Comparison of ENCODE assay signal across 11 cellular contexts in the genomic region with DNA sequence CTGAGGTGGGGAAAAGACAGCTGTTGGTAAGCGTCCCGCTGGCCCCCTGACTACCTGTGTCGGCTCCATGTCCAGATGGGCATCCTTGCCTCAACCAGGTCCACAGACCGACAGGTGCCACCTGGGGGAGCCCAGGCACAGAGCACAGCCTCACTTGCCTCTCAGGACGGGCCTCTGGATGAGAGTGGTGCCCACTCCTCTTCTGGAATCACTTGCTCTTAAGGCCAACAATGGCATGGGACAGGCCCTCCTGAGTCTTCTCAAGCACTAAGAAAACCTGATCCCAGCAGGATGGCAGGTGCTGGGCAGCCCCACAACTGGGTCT. TPM values are rescaled to one million over a fixed set of nuclear protein-coding genes. Genes with fewer than 3 reads are reported as not detected.
A peak's percentile ranks its signal among the peaks of the same experiment; 100 is the strongest.
DNase-seq lines count a peak whose midpoint lies in the region; ATAC-seq and TF ChIP-seq lines count a peak whose summit lies in the region.
"Had no signal": no experiment of that assay in that cellular context is flagged by ENCODE, and none has a peak within 500 bp of the region (broad histone marks: within the 10 kb centered on the region; RNA-seq: fewer than 3 reads in every experiment).

No MANE protein-coding gene starts in this region.

- 90% methylated on average over 4 of the region's 5 CpGs; no CpG with 5 or more reads in 1 of the 2 experiments for WGBS in IMR-90 (ENCODE audit: extremely low coverage in 2 of 2, insufficient read length in 1 of 2), 2 experiments

- no peak overlapping the region for H2AK5ac ChIP-seq in IMR-90 (ENCODE audit: low read depth, low read length)

- no peak for TF ChIP-seq RAD21 in IMR-90 (IDR thresholded peaks at IDR 0.05; ENCODE audit: low read length)

- CTCF ChIA-PET in IMR-90 (lab: Yijun Ruan, JAX), result no interaction called here

- no peak overlapping the region for H3K4me3 ChIP-seq in ACC112 (ENCODE audit: low read depth, low read length)
- no peak overlapping the region for H3K4me3 ChIP-seq in IMR-90 (ENCODE audit: insufficient read depth, low read depth, low read length)
- H3K4me3 ChIP-seq in MM.1S (ENCODE audit: low read length), result no peak overlapping the region
- H3K4me3 ChIP-seq: left lung had no signal

- H3K4me3 Mint-ChIP-seq in effector memory CD8-positive, alpha-beta T cell, result peak overlapping the region in 1 of 2 donors; percentile 27
- H3K4me3 Mint-ChIP-seq in osteocyte (ENCODE audit: unreplicated experiment), result no peak overlapping the region

- H3K9me3 ChIP-seq in IMR-90 (ENCODE audit: control insufficient read depth, insufficient read depth, low read length) (no peaks in the 10 kb centered on the region), MM.1S (replicated peaks; ENCODE audit: insufficient read depth, low read length) (no peaks in the 10 kb centered on the region)
- H3K9me3 ChIP-seq: left lung had no signal

- H3K36me3 Mint-ChIP-seq in effector memory CD8-positive, alpha-beta T cell (ENCODE audit: insufficient read depth), result peaks cover 100% of the 10 kb centered on the region
- H3K36me3 Mint-ChIP-seq in osteocyte (ENCODE audit: unreplicated experiment), result peaks cover 42% of the 10 kb centered on the region

- H3F3A ChIP-seq in MM.1S (ENCODE audit: insufficient read depth, low read length), result no peaks in the 10 kb centered on the region

- POLR2A ChIA-PET in IMR-90 (lab: Charles Lee; ENCODE audit: unreplicated experiment), result no interaction called here

- no peak overlapping the region for H4K5ac ChIP-seq in IMR-90 (ENCODE audit: low read depth, low read length)

- H2BK5ac ChIP-seq in IMR-90 (ENCODE audit: low read depth, low read length, poor library complexity, severe bottlenecking), result no peak overlapping the region

- H3K9me1 ChIP-seq in IMR-90 (ENCODE audit: insufficient read depth, low read length), result peaks cover 5% of the 10 kb centered on the region; the same call in 1 of the 2 replicates

- H3K9ac ChIP-seq in IMR-90 (ENCODE audit: low read depth, low read length), result no peak overlapping the region
- no peak overlapping the region for H3K9ac ChIP-seq in MM.1S (ENCODE audit: low read length)
- H3K9ac ChIP-seq: parathyroid adenoma had no signal

- no TSS peak for BruUV-seq in IMR-90 (replicated peaks; lab: Mats Ljungman, UMichigan)

- TF ChIP-seq CTCF in IMR-90 (conservative IDR thresholded peaks at IDR 0.05; ENCODE audit: low read depth, low read length) (no peak), osteocyte (IDR thresholded peaks at IDR 0.05) (no peak), MM.1S (IDR thresholded peaks at IDR 0.05; ENCODE audit: low read length) (no peak)

- no peak for DNase-seq in IMR-90
- no peak for DNase-seq in effector memory CD8-positive, alpha-beta T cell
- no peak for DNase-seq in osteocyte (ENCODE audit: extremely low spot score, unreplicated experiment)
- no peak for DNase-seq in MM.1S
- no peak for DNase-seq in HT-29 (ENCODE audit: low spot score)
- no peak for DNase-seq in AG08395 (ENCODE audit: low spot score)
- DNase-seq: activated T-cell treated with anti-CD3 and anti-CD28 coated beads, Interleukin-2, amount 50 U/mL, for 48 hours had no signal

- dilution Hi-C loops in IMR-90 (cut with HindIII; ENCODE audit: low sequenced_read_pairs, unreplicated experiment), result no loop called here

- in situ Hi-C loops in IMR-90 (cut with MboI; ENCODE audit: low sequenced_read_pairs), result no loop called here

- H3K79me1 ChIP-seq in IMR-90 (ENCODE audit: low read depth in 1 of 2, low read length in 2 of 2), result peaks cover under 1 to 93% of the 10 kb centered on the region in 2 experiments; a peak in 3 of 4 replicates

- H3K14ac ChIP-seq in IMR-90 (replicated peaks; ENCODE audit: low read depth, low read length), result no peak overlapping the region

- no peak for ATAC-seq in IMR-90 (ENCODE audit: low read depth)
- no peak for ATAC-seq in effector memory CD8-positive, alpha-beta T cell (replicated peaks)
- no peak for ATAC-seq in HG02623 (IDR thresholded peaks at IDR 0.05; ENCODE audit: unreplicated experiment)
- ATAC-seq: left lung had no signal

- H3K18ac ChIP-seq in IMR-90 (ENCODE audit: low read depth, low read length), result no peak overlapping the region

- no peak overlapping the region for H2BK120ac ChIP-seq in IMR-90 (ENCODE audit: low read depth, low read length)

- TF ChIP-seq POLR2A in IMR-90 (IDR thresholded peaks at IDR 0.05; ENCODE audit: low read depth, low read length), result no peak

- peaks cover 100% of the 10 kb centered on the region for H4K20me1 ChIP-seq in IMR-90 (ENCODE audit: insufficient read depth, low read length)
- H4K20me1 ChIP-seq in MM.1S (ENCODE audit: insufficient read depth, low read length), result no peaks in the 10 kb centered on the region

- H4K8ac ChIP-seq in IMR-90 (ENCODE audit: low read depth in 2 of 2, low read length in 2 of 2), result no peak overlapping the region

- H2AFZ ChIP-seq in ACC112 (ENCODE audit: low read length, unreplicated experiment) (no peak overlapping the region), IMR-90 (replicated peaks; ENCODE audit: low read length, poor library complexity) (no peak overlapping the region), MM.1S (ENCODE audit: low read length) (no peak overlapping the region)
- H2AFZ ChIP-seq: parathyroid adenoma had no signal

- H3K27me3 Mint-ChIP-seq in effector memory CD8-positive, alpha-beta T cell, result no peaks in the 10 kb centered on the region
- no peaks in the 10 kb centered on the region for H3K27me3 Mint-ChIP-seq in osteocyte (ENCODE audit: unreplicated experiment)

- H3K4ac ChIP-seq in IMR-90 (ENCODE audit: low read depth, low read length), result no peak overlapping the region

- H4K91ac ChIP-seq in IMR-90 (ENCODE audit: insufficient read depth, low read depth, low read length), result no peak overlapping the region

- H3K79me2 ChIP-seq in ACC112 (ENCODE audit: control insufficient read depth, insufficient read depth, low read length, unreplicated experiment) (peaks cover 6% of the 10 kb centered on the region), MM.1S (ENCODE audit: low read length) (peaks cover 65% of the 10 kb centered on the region)

- H3K23ac ChIP-seq in IMR-90 (ENCODE audit: low read depth, low read length), result no peak overlapping the region

- intact Hi-C loops in IMR-90 (cut with micrococcal nuclease), result no loop called here

- H2BK15ac ChIP-seq in IMR-90 (ENCODE audit: low read depth, low read length), result no peak overlapping the region

- H3K27me3 ChIP-seq in ACC112 (ENCODE audit: insufficient read depth, low read length), result no peaks in the 10 kb centered on the region
- no peaks in the 10 kb centered on the region for H3K27me3 ChIP-seq in IMR-90 (ENCODE audit: control insufficient read depth, insufficient read depth, low read length)
- no peaks in the 10 kb centered on the region for H3K27me3 ChIP-seq in MM.1S (replicated peaks; ENCODE audit: insufficient read depth, low read length)
- H3K27me3 ChIP-seq: left lung had no signal

- no peak overlapping the region for H2BK20ac ChIP-seq in IMR-90 (ENCODE audit: low read depth, low read length)

- H3K36me3 ChIP-seq in ACC112 (ENCODE audit: insufficient read depth, low read length) (peaks cover 60% of the 10 kb centered on the region), IMR-90 (ENCODE audit: control insufficient read depth, insufficient read depth, low read length) (peaks cover 82% of the 10 kb centered on the region), MM.1S (replicated peaks; ENCODE audit: insufficient read depth, low read length) (peaks cover 3% of the 10 kb centered on the region; the same call in 1 of the 2 replicates)

- H3K9me3 Mint-ChIP-seq in effector memory CD8-positive, alpha-beta T cell, result no peaks in the 10 kb centered on the region
- H3K9me3 Mint-ChIP-seq in osteocyte (ENCODE audit: unreplicated experiment), result no peaks in the 10 kb centered on the region

- no peaks in the 10 kb centered on the region for H3K9me2 ChIP-seq in MM.1S (replicated peaks; ENCODE audit: insufficient read depth, low read length)

- peaks cover 43 to 45% of the 10 kb centered on the region in 2 donors for H3K4me1 Mint-ChIP-seq in effector memory CD8-positive, alpha-beta T cell (ENCODE audit: low read depth in 2 of 2)
- peaks cover 43% of the 10 kb centered on the region for H3K4me1 Mint-ChIP-seq in osteocyte (ENCODE audit: unreplicated experiment)

- peaks cover 44% of the 10 kb centered on the region for H3K4me1 ChIP-seq in ACC112 (ENCODE audit: control insufficient read depth, insufficient read depth, low read length, unreplicated experiment)
- peaks cover 21% of the 10 kb centered on the region for H3K4me1 ChIP-seq in IMR-90 (ENCODE audit: control insufficient read depth, insufficient read depth, low read length)
- H3K4me1 ChIP-seq in MM.1S (ENCODE audit: low read length), result no peaks in the 10 kb centered on the region

- H3K4me2 ChIP-seq in IMR-90 (ENCODE audit: low read depth, low read length) (no peak overlapping the region), MM.1S (ENCODE audit: low read depth, low read length) (no peak overlapping the region)

- H3K27ac Mint-ChIP-seq in effector memory CD8-positive, alpha-beta T cell, result peak overlapping the region; percentile 84 to 96
- peak overlapping the region; percentile 81 for H3K27ac Mint-ChIP-seq in osteocyte (ENCODE audit: unreplicated experiment)

- peak overlapping the region; percentile 31 for H2AK9ac ChIP-seq in IMR-90 (replicated peaks; ENCODE audit: low read depth, low read length, poor library complexity)

- H3K56ac ChIP-seq in IMR-90 (ENCODE audit: extremely low read depth, insufficient read depth, low read length), result no peak overlapping the region

- peak overlapping the region; percentile 72 for H3K27ac ChIP-seq in ACC112 (ENCODE audit: low read depth, low read length)
- H3K27ac ChIP-seq in IMR-90 (ENCODE audit: insufficient read depth, low read length), result no peak overlapping the region
- no peak overlapping the region for H3K27ac ChIP-seq in MM.1S (ENCODE audit: low read length)
- H3K27ac ChIP-seq: parathyroid adenoma had no signal

TF ChIP-seq in IMR-90, 13 proteins besides CTCF, POLR2A, EP300 and RAD21 (continues in another document):
- TF ChIP-seq MAZ (IDR thresholded peaks at IDR 0.05; ENCODE audit: borderline replicate concordance, low read depth, low read length), result no peak

RNA-seq across cellular contexts. Expression of a gene that starts 17.2 kb away (rescaled TPM):
- 49.1 and 49.7 TPM in 2 replicates for total RNA-seq in IMR-90 (2012; rRNA removed)
- polyA plus RNA-seq in IMR-90 (2012; rRNA removed), result 181 and 204 TPM in 2 replicates
- 128 and 499 TPM in 2 replicates for polyA plus RNA-seq in IMR-90 (2012; cell fraction: cytosol; rRNA removed)
- 77.3 and 325 TPM in 2 replicates for polyA plus RNA-seq in IMR-90 (2012; cell fraction: nucleus; rRNA removed; ENCODE audit: low replicate concordance)
- total RNA-seq in osteocyte, result 12.9 and 18.1 TPM in 2 replicates
- 132 and 156 TPM in 2 replicates for total RNA-seq in HT-29 (2014; rRNA removed; shearing (Covaris generic))

RNA-seq across cellular contexts. Expression of a gene that starts 27.5 kb away (rescaled TPM):
- total RNA-seq in IMR-90 (2012; rRNA removed) (38.3 and 47.1 TPM in 2 replicates), osteocyte (118 and 124 TPM in 2 replicates)
- polyA plus RNA-seq in IMR-90 (2012; rRNA removed), result 144 and 186 TPM in 2 replicates
- polyA plus RNA-seq in IMR-90 (2012; cell fraction: cytosol; rRNA removed), result 131 and 159 TPM in 2 replicates
- polyA plus RNA-seq in IMR-90 (2012; cell fraction: nucleus; rRNA removed; ENCODE audit: low replicate concordance), result 373 and 817 TPM in 2 replicates
- total RNA-seq in HT-29 (2014; rRNA removed; shearing (Covaris generic)), result 47.8 and 60.4 TPM in 2 replicates

RNA-seq across cellular contexts. Expression of a gene that starts 33.4 kb away (rescaled TPM):
- 6.9 and 7.3 TPM in 2 replicates for total RNA-seq in IMR-90 (2012; rRNA removed)
- polyA plus RNA-seq in IMR-90 (2012; rRNA removed), result 31.3 and 32.4 TPM in 2 replicates
- polyA plus RNA-seq in IMR-90 (2012; cell fraction: cytosol; rRNA removed), result 5.1 and 6.2 TPM in 2 replicates
- polyA plus RNA-seq in IMR-90 (2012; cell fraction: nucleus; rRNA removed; ENCODE audit: low replicate concordance), result 259 and 322 TPM in 2 replicates
- total RNA-seq in osteocyte, result 50.8 and 57.9 TPM in 2 replicates
- 47.6 and 48.2 TPM in 2 replicates for total RNA-seq in HT-29 (2014; rRNA removed; shearing (Covaris generic))
